23 cellular contexts compared by ENCODE assay signal in the genomic region with DNA sequence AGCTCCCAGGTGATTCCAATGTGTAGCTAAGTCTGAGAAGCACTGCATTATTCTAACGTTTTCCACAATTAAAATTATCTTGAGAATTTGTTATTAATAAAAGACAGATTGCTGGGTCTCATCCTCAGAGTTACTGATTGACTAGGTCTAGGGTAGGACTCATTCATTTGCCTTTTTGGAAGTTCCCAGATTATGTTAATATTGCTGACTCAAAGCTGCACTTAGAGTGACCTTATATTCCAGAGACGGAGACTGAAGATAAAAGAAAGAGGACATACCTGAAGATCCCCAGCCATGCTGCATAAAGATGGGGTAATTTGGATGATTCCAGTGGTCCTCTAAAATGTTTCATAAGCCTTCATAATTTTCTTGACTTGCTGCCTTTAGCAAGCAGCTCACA.
"Had no signal": no experiment of that assay in that cellular context is flagged by ENCODE, and none has a peak within 500 bp of the region (broad histone marks: within the 10 kb centered on the region; RNA-seq: fewer than 3 reads in every experiment).

No MANE protein-coding gene starts in this region.

- H3K27ac ChIP-seq: epithelial cell of prostate, esophagus squamous epithelium, heart right ventricle, psoas muscle, spleen, tibial artery, upper lobe of left lung, uterus had no signal

- H3K36me3 ChIP-seq: esophagus squamous epithelium, heart right ventricle, spleen, tibial artery, upper lobe of left lung, uterus had no signal

- H3K4me3 ChIP-seq: esophagus squamous epithelium, heart right ventricle, lung, psoas muscle, spleen, tibial artery, upper lobe of left lung, uterus had no signal

- FAIRE-seq: colon, keratinocyte had no signal

- H3K27me3 ChIP-seq: esophagus squamous epithelium, heart right ventricle, spleen, tibial artery, upper lobe of left lung, uterus had no signal

- DNase-seq: effector memory CD8-positive, alpha-beta T cell; esophagus squamous epithelium; foreskin melanocyte; heart right ventricle; hypothalamus; left colon; left ventricle myocardium superior; naive thymus-derived CD4-positive, alpha-beta T cell; nephron progenitor cell; psoas muscle; spleen; stimulated activated CD4-positive, alpha-beta T cell treated with anti-CD3 and anti-CD28 coated beads, Interleukin-15, amount 100 ng/mL, for 24 hours; stimulated activated CD4-positive, alpha-beta T cell treated with anti-CD3 and anti-CD28 coated beads, Interleukin-1b, Interleukin-23, amount 100 ng/mL, for 48 hours; stimulated activated CD4-positive, alpha-beta T cell treated with anti-CD3 and anti-CD28 coated beads, Interleukin-4, amount 100 ng/mL, for 24 hours; tibial artery; upper lobe of left lung; uterus had no signal

- H3K9me3 ChIP-seq: esophagus squamous epithelium, heart right ventricle, psoas muscle, spleen, tibial artery, upper lobe of left lung, uterus had no signal

- H3K4me1 ChIP-seq: psoas muscle, spleen, upper lobe of left lung, uterus had no signal

- ATAC-seq: effector memory CD8-positive, alpha-beta T cell; heart right ventricle; left colon; left ventricle myocardium superior; naive thymus-derived CD4-positive, alpha-beta T cell; psoas muscle; sciatic nerve; stimulated activated memory B cell treated with anti-CD40 and anti-IgM and Interleukin-4, amounts not matched to agents 10 μg/mL and 1 μg/mL and 100 μg/mL, for 72 hours had no signal
